In genomic region chr18:11259421-11259820, GRCh38 we compare ENCODE assay signal across 13 cellular contexts.
DNase-seq lines count a peak whose midpoint lies in the region; ATAC-seq lines count a peak whose summit lies in the region.
"Had no signal": no experiment of that assay in that cellular context is flagged by ENCODE, and none has a peak within 500 bp of the region (broad histone marks: within the 10 kb centered on the region; RNA-seq: fewer than 3 reads in every experiment).

No MANE protein-coding gene starts in this region.

- ATAC-seq in left cardiac atrium (peak; percentile 82 to 89), HG03159 (IDR thresholded peaks at IDR 0.05; ENCODE audit: unreplicated experiment) (no peak), T-helper 17 cell (no peak), GM19463 (IDR thresholded peaks at IDR 0.05; ENCODE audit: unreplicated experiment) (no peak)
- ATAC-seq: activated naive CD8-positive, alpha-beta T cell treated with anti-CD3 and anti-CD28 coated beads, Interleukin-2, amount 50 U/mL, for 24 hours had no signal

- no peaks in the 10 kb centered on the region for H3K36me3 Mint-ChIP-seq in T-helper 17 cell (ENCODE audit: low read depth)
- H3K36me3 Mint-ChIP-seq in activated CD4-positive, alpha-beta memory T cell treated with anti-CD3 and anti-CD28 coated beads for 36 hours: no peaks in the 10 kb centered on the region

- intact Hi-C loops in left cardiac atrium (cut with DNase I): no loop called here
- intact Hi-C loops in activated CD4-positive, alpha-beta memory T cell treated with anti-CD3 and anti-CD28 coated beads for 36 hours (cut with micrococcal nuclease): no loop called here

- no peaks in the 10 kb centered on the region for H3K4me1 Mint-ChIP-seq in T-helper 17 cell
- no peaks in the 10 kb centered on the region for H3K4me1 Mint-ChIP-seq in activated CD4-positive, alpha-beta memory T cell treated with anti-CD3 and anti-CD28 coated beads for 36 hours (ENCODE audit: low read depth)
- H3K4me1 Mint-ChIP-seq: activated naive CD8-positive, alpha-beta T cell treated with anti-CD3 and anti-CD28 coated beads, Interleukin-2, amount 50 U/mL, for 24 hours had no signal

- no peak overlapping the region for H3K27ac Mint-ChIP-seq in T-helper 17 cell
- no peak overlapping the region for H3K27ac Mint-ChIP-seq in activated CD4-positive, alpha-beta memory T cell treated with anti-CD3 and anti-CD28 coated beads for 36 hours
- H3K27ac Mint-ChIP-seq: activated naive CD8-positive, alpha-beta T cell treated with anti-CD3 and anti-CD28 coated beads, Interleukin-2, amount 50 U/mL, for 24 hours had no signal

- H3K4me3 Mint-ChIP-seq in T-helper 17 cell: no peak overlapping the region
- H3K4me3 Mint-ChIP-seq in activated CD4-positive, alpha-beta memory T cell treated with anti-CD3 and anti-CD28 coated beads for 36 hours: no peak overlapping the region
- H3K4me3 Mint-ChIP-seq: activated naive CD8-positive, alpha-beta T cell treated with anti-CD3 and anti-CD28 coated beads, Interleukin-2, amount 50 U/mL, for 24 hours had no signal

- DNase-seq in CD1c-positive myeloid dendritic cell (ENCODE audit: extremely low spot score) (peak; percentile 73), OCI-M1 (lab: John Stamatoyannopoulos, UW) (peak; percentile 29), left cardiac atrium (peak; percentile 63), pons (ENCODE audit: low spot score) (peak; percentile 12), T-helper 17 cell (no peak)
- DNase-seq in activated CD4-positive, alpha-beta memory T cell treated with anti-CD3 and anti-CD28 coated beads for 36 hours: no peak
- DNase-seq: activated naive CD8-positive, alpha-beta T cell treated with anti-CD3 and anti-CD28 coated beads, Interleukin-2, amount 50 U/mL, for 24 hours; Kasumi-1; kidney; NCI-H2171; PC-9 had no signal

- no peaks in the 10 kb centered on the region for H3K9me3 ChIP-seq in T-helper 17 cell (ENCODE audit: control insufficient read depth, low read length, poor library complexity, severe bottlenecking)

- no peaks in the 10 kb centered on the region for H3K27me3 Mint-ChIP-seq in T-helper 17 cell
- H3K27me3 Mint-ChIP-seq in activated CD4-positive, alpha-beta memory T cell treated with anti-CD3 and anti-CD28 coated beads for 36 hours: no peaks in the 10 kb centered on the region
- H3K27me3 Mint-ChIP-seq: activated naive CD8-positive, alpha-beta T cell treated with anti-CD3 and anti-CD28 coated beads, Interleukin-2, amount 50 U/mL, for 24 hours had no signal

- peaks cover 19% of the 10 kb centered on the region for H3K9me3 Mint-ChIP-seq in activated CD4-positive, alpha-beta memory T cell treated with anti-CD3 and anti-CD28 coated beads for 36 hours

- CTCF ChIA-PET in activated CD4-positive, alpha-beta memory T cell treated with anti-CD3 and anti-CD28 coated beads for 36 hours (lab: Charles Lee): no interaction called here

- POLR2A ChIA-PET in activated CD4-positive, alpha-beta memory T cell treated with anti-CD3 and anti-CD28 coated beads for 36 hours (lab: Charles Lee): no interaction called here

Comparison
In these comparisons a context has a peak if more than half of its experiments do, and no peak if none do; other contexts are left out.
1. DNase-seq: peak in CD1c-positive myeloid dendritic cell (single experiment), OCI-M1 (single experiment), left cardiac atrium (single experiment) and pons (single experiment); none in T-helper 17 cell (0 of 3) and activated CD4-positive, alpha-beta memory T cell treated with anti-CD3 and anti-CD28 coated beads for 36 hours (single experiment).
2. ATAC-seq: peak in left cardiac atrium (2 of 2); none in HG03159 (single experiment), T-helper 17 cell (single experiment) and GM19463 (single experiment).